Comparison of ENCODE assay signal across 3 cellular contexts in the genomic region with DNA sequence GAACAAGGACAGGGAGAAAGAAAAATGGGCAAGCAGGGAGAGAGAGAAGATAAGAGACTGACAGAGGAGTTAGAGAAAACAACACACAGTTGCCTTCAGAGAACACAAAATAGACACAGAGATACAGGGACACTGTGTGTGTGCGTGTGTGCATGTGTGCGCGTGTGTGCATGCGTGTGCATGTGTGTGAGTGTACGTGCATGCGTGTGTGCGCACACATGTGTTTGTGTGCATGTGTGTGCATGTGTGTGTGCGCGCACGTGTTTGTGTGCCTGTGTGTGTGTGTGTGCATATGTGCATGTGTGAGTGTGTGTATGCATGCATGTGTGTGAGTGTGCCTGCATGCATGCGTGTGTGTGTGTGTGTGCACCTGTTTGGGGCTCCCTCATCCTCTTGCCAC.
A peak's percentile ranks its signal among the peaks of the same experiment; 100 is the strongest.
TF ChIP-seq lines count a peak whose summit lies in the region.

No MANE protein-coding gene starts in this region.

TF ChIP-seq in SK-N-SH, 30 proteins besides CTCF, POLR2A, EP300 and RAD21:
- TF ChIP-seq CHD2 (IDR thresholded peaks at IDR 0.05; ENCODE audit: low read length, partially characterized antibody) (no peak), TEAD4 (IDR thresholded peaks at IDR 0.05; ENCODE audit: borderline replicate concordance, insufficient read depth) (no peak), RFX5 (IDR thresholded peaks at IDR 0.05; ENCODE audit: low read length) (no peak), NFIC (IDR thresholded peaks at IDR 0.05; ENCODE audit: borderline replicate concordance) (no peak), POLR2AphosphoS5 (IDR thresholded peaks at IDR 0.05; ENCODE audit: low read depth, low read length) (no peak), TCF12 (IDR thresholded peaks at IDR 0.05) (no peak)
- TF ChIP-seq, protein P1, sequence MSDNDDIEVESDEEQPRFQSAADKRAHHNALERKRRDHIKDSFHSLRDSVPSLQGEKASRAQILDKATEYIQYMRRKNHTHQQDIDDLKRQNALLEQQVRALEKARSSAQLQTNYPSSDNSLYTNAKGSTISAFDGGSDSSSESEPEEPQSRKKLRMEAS (IDR thresholded peaks at IDR 0.05; ENCODE audit: low read depth) = no peak
- TF ChIP-seq, protein P2, sequence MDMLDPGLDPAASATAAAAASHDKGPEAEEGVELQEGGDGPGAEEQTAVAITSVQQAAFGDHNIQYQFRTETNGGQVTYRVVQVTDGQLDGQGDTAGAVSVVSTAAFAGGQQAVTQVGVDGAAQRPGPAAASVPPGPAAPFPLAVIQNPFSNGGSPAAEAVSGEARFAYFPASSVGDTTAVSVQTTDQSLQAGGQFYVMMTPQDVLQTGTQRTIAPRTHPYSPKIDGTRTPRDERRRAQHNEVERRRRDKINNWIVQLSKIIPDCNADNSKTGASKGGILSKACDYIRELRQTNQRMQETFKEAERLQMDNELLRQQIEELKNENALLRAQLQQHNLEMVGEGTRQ (IDR thresholded peaks at IDR 0.05; ENCODE audit: borderline replicate concordance, low read depth, low read length) = no peak

TF ChIP-seq in SK-N-SH treated with all-trans-retinoic acid at 6 μM for 48 hours, 23 proteins besides CTCF, POLR2A, EP300 and RAD21:
- no peak for TF ChIP-seq TCF4 (CRISPR knock-in tag; IDR thresholded peaks at IDR 0.05; ENCODE audit: borderline replicate concordance)
TF ChIP-seq in SK-N-SH treated with all-trans-retinoic acid at 6 μM for 48 hours: peak in this region for 0.

TF ChIP-seq in K562, 482 proteins besides CTCF, POLR2A, EP300 and RAD21:
- TF ChIP-seq PHF20 (IDR thresholded peaks at IDR 0.05; ENCODE audit: partially characterized antibody) = peak; percentile 10
- no peak for TF ChIP-seq EGR1 (conservative IDR thresholded peaks at IDR 0.05)
- TF ChIP-seq, protein P3, sequence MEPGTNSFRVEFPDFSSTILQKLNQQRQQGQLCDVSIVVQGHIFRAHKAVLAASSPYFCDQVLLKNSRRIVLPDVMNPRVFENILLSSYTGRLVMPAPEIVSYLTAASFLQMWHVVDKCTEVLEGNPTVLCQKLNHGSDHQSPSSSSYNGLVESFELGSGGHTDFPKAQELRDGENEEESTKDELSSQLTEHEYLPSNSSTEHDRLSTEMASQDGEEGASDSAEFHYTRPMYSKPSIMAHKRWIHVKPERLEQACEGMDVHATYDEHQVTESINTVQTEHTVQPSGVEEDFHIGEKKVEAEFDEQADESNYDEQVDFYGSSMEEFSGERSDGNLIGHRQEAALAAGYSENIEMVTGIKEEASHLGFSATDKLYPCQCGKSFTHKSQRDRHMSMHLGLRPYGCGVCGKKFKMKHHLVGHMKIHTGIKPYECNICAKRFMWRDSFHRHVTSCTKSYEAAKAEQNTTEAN (CRISPR knock-in tag; IDR thresholded peaks at IDR 0.05) = peak; percentile 88
- 0 out of 2 replicates have a peak, but pooled peaks have one; percentile 24 for TF ChIP-seq CBX5 (IDR thresholded peaks at IDR 0.05; ENCODE audit: borderline replicate concordance, low read depth)
- TF ChIP-seq ZNF311 (CRISPR knock-in tag; IDR thresholded peaks at IDR 0.05) = no peak
- TF ChIP-seq, protein P4, sequence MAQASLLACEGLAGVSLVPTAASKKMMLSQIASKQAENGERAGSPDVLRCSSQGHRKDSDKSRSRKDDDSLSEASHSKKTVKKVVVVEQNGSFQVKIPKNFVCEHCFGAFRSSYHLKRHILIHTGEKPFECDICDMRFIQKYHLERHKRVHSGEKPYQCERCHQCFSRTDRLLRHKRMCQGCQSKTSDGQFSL (CRISPR knock-in tag; IDR thresholded peaks at IDR 0.05) = peak; percentile 56
- TF ChIP-seq, protein P4 (tag; IDR thresholded peaks at IDR 0.05) = no peak
